ENCODE assay signal across 17 cellular contexts in genomic region chr3:88807471-88808090, GRCh38.
DNase-seq lines count a peak whose midpoint lies in the region; ATAC-seq, FAIRE-seq and TF ChIP-seq lines count a peak whose summit lies in the region.
"Had no signal": no experiment of that assay in that cellular context is flagged by ENCODE, and none has a peak within 500 bp of the region (broad histone marks: within the 10 kb centered on the region; RNA-seq: fewer than 3 reads in every experiment).

No MANE protein-coding gene starts in this region.

- CTCF ChIA-PET in naive thymus-derived CD4-positive, alpha-beta T cell (lab: Charles Lee), result no interaction called here
- CTCF ChIA-PET in activated CD4-positive, alpha-beta memory T cell treated with anti-CD3 and anti-CD28 coated beads for 36 hours (lab: Charles Lee), result no interaction called here

- no peaks in the 10 kb centered on the region for H3K9me3 ChIP-seq in endodermal cell (ENCODE audit: control insufficient read depth, low read length)
- H3K9me3 ChIP-seq in naive thymus-derived CD4-positive, alpha-beta T cell (ENCODE audit: control insufficient read depth in 2 of 3, low read length in 3 of 3), result no peaks in the 10 kb centered on the region
- H3K9me3 ChIP-seq in esophagus muscularis mucosa, result no peaks in the 10 kb centered on the region

- no peak for TF ChIP-seq POLR2A in esophagus muscularis mucosa (IDR thresholded peaks at IDR 0.05; ENCODE audit: low read depth)

- no peaks in the 10 kb centered on the region for H3K9me3 Mint-ChIP-seq in endodermal cell
- peaks cover 0 to 16% (median 4%) of the 10 kb centered on the region in 11 donors for H3K9me3 Mint-ChIP-seq in naive thymus-derived CD4-positive, alpha-beta T cell
- peaks cover 9% of the 10 kb centered on the region for H3K9me3 Mint-ChIP-seq in activated CD4-positive, alpha-beta memory T cell treated with anti-CD3 and anti-CD28 coated beads for 36 hours

- POLR2A ChIA-PET in naive thymus-derived CD4-positive, alpha-beta T cell (lab: Charles Lee), result no interaction called here
- POLR2A ChIA-PET in activated CD4-positive, alpha-beta memory T cell treated with anti-CD3 and anti-CD28 coated beads for 36 hours (lab: Charles Lee), result no interaction called here

- H3K4me1 ChIP-seq in endodermal cell (ENCODE audit: control insufficient read depth, insufficient read depth, low read length) (no peaks in the 10 kb centered on the region), esophagus muscularis mucosa (peaks cover 5 to 17% (median 11%) of the 10 kb centered on the region in 4 donors)
- H3K4me1 ChIP-seq in naive thymus-derived CD4-positive, alpha-beta T cell (ENCODE audit: control insufficient read depth in 2 of 2, insufficient read depth in 2 of 2, low read length in 2 of 2), result no peaks in the 10 kb centered on the region

- H3K9ac ChIP-seq in endodermal cell (ENCODE audit: extremely low read depth, low read length, poor library complexity, severe bottlenecking), result no peak overlapping the region

- no peak for ATAC-seq in naive thymus-derived CD4-positive, alpha-beta T cell

- DNase-seq in AG08395 (ENCODE audit: low spot score) (peak; percentile 58), HTR-8/SVneo (ENCODE audit: insufficient read length, low spot score) (peak; percentile 33), endodermal cell (peak; percentile 47), kidney glomerular epithelial cell (lab: John Stamatoyannopoulos, UW) (peak; percentile 37), G401 (ENCODE audit: low spot score) (no peak), esophagus muscularis mucosa (ENCODE audit: extremely low spot score) (no peak)
- DNase-seq in naive thymus-derived CD4-positive, alpha-beta T cell, result no peak
- no peak for DNase-seq in activated CD4-positive, alpha-beta memory T cell treated with anti-CD3 and anti-CD28 coated beads for 36 hours
- DNase-seq: activated CD8-positive, alpha-beta memory T cell treated with anti-CD3 and anti-CD28 coated beads for 24 hours; activated naive CD4-positive, alpha-beta T cell; DMS79 treated with DMSO at 0.1 percent for 48 hours; head of caudate nucleus; NCI-H1436; SHP77; stimulated activated CD4-positive, alpha-beta T cell treated with anti-CD3 and anti-CD28 coated beads, Interleukin-2, amount 100 ng/mL, for 24 hours had no signal

- in situ Hi-C loops in G401 (cut with HindIII; ENCODE audit: low sequenced_read_pairs), result no loop called here

- no peak for TF ChIP-seq EP300 in esophagus muscularis mucosa (IDR thresholded peaks at IDR 0.05)

- H3K27ac ChIP-seq in endodermal cell (ENCODE audit: low read depth, low read length) (no peak overlapping the region), esophagus muscularis mucosa (replicated peaks in 1 of 4) (no peak overlapping the region)
- H3K27ac ChIP-seq in naive thymus-derived CD4-positive, alpha-beta T cell (ENCODE audit: low read depth, low read length), result no peak overlapping the region
- H3K27ac ChIP-seq: coronary artery had no signal

- no peaks in the 10 kb centered on the region for H3K27me3 Mint-ChIP-seq in endodermal cell (ENCODE audit: insufficient read depth)
- H3K27me3 Mint-ChIP-seq in naive thymus-derived CD4-positive, alpha-beta T cell, result no peaks in the 10 kb centered on the region
- H3K27me3 Mint-ChIP-seq in activated CD4-positive, alpha-beta memory T cell treated with anti-CD3 and anti-CD28 coated beads for 36 hours, result no peaks in the 10 kb centered on the region
- H3K27me3 Mint-ChIP-seq: progenitor cell of endocrine pancreas had no signal

- H3K36me3 ChIP-seq in endodermal cell (ENCODE audit: control insufficient read depth, insufficient read depth, low read length) (no peaks in the 10 kb centered on the region), esophagus muscularis mucosa (no peaks in the 10 kb centered on the region)
- H3K36me3 ChIP-seq in naive thymus-derived CD4-positive, alpha-beta T cell (ENCODE audit: control insufficient read depth in 2 of 3, insufficient read depth in 3 of 3, low read length in 3 of 3), result no peaks in the 10 kb centered on the region

- H3K27me3 ChIP-seq in endodermal cell (ENCODE audit: control insufficient read depth, insufficient read depth, low read length, poor library complexity, severe bottlenecking), result no peaks in the 10 kb centered on the region
- H3K27me3 ChIP-seq in naive thymus-derived CD4-positive, alpha-beta T cell (ENCODE audit: control insufficient read depth in 2 of 2, insufficient read depth in 2 of 2, low read length in 2 of 2), result no peaks in the 10 kb centered on the region
- no peaks in the 10 kb centered on the region for H3K27me3 ChIP-seq in esophagus muscularis mucosa

- WGBS in endodermal cell (ENCODE audit: insufficient coverage in 1 of 2, insufficient read length in 1 of 2), 2 experiments, result 37 to 74% methylated on average over 2 to 3 of the region's 3 CpGs
- WGBS in esophagus muscularis mucosa, result 76% methylated on average over 3 of the region's 3 CpGs

- intact Hi-C loops in naive thymus-derived CD4-positive, alpha-beta T cell (cut with micrococcal nuclease), result no loop called here
- intact Hi-C loops in esophagus muscularis mucosa (cut with DNase I), result no loop called here
- intact Hi-C loops in activated CD4-positive, alpha-beta memory T cell treated with anti-CD3 and anti-CD28 coated beads for 36 hours (cut with micrococcal nuclease), result no loop called here

- TF ChIP-seq CTCF in endodermal cell (conservative IDR thresholded peaks at IDR 0.05) (no peak), esophagus muscularis mucosa (IDR thresholded peaks at IDR 0.05) (no peak)

- H3K4me3 Mint-ChIP-seq in endodermal cell, result no peak overlapping the region
- no peak overlapping the region for H3K4me3 Mint-ChIP-seq in naive thymus-derived CD4-positive, alpha-beta T cell
- H3K4me3 Mint-ChIP-seq in activated CD4-positive, alpha-beta memory T cell treated with anti-CD3 and anti-CD28 coated beads for 36 hours, result no peak overlapping the region

- H3K36me3 Mint-ChIP-seq in endodermal cell (ENCODE audit: low read depth), result no peaks in the 10 kb centered on the region
- no peaks in the 10 kb centered on the region for H3K36me3 Mint-ChIP-seq in naive thymus-derived CD4-positive, alpha-beta T cell
- H3K36me3 Mint-ChIP-seq in activated CD4-positive, alpha-beta memory T cell treated with anti-CD3 and anti-CD28 coated beads for 36 hours, result no peaks in the 10 kb centered on the region

- FAIRE-seq in HTR-8/SVneo (lab: Jason Lieb, UNC), result peak; percentile 46

- no peak overlapping the region for H3K27ac Mint-ChIP-seq in endodermal cell
- no peak overlapping the region for H3K27ac Mint-ChIP-seq in naive thymus-derived CD4-positive, alpha-beta T cell
- H3K27ac Mint-ChIP-seq in activated CD4-positive, alpha-beta memory T cell treated with anti-CD3 and anti-CD28 coated beads for 36 hours, result no peak overlapping the region
- H3K27ac Mint-ChIP-seq: progenitor cell of endocrine pancreas had no signal

- H3K4me3 ChIP-seq in endodermal cell (ENCODE audit: low read length), result no peak overlapping the region
- no peak overlapping the region for H3K4me3 ChIP-seq in naive thymus-derived CD4-positive, alpha-beta T cell (ENCODE audit: low read length)
- H3K4me3 ChIP-seq in esophagus muscularis mucosa, result no peak overlapping the region
- H3K4me3 ChIP-seq: coronary artery had no signal

- H3K4me1 Mint-ChIP-seq in endodermal cell, result peaks cover 11% of the 10 kb centered on the region
- no peaks in the 10 kb centered on the region for H3K4me1 Mint-ChIP-seq in naive thymus-derived CD4-positive, alpha-beta T cell
- no peaks in the 10 kb centered on the region for H3K4me1 Mint-ChIP-seq in activated CD4-positive, alpha-beta memory T cell treated with anti-CD3 and anti-CD28 coated beads for 36 hours (ENCODE audit: low read depth)

Comparison
In these comparisons a context has a peak if more than half of its experiments do, and no peak if none do; other contexts are left out.
1. DNase-seq: peak in AG08395 (single experiment), HTR-8/SVneo (single experiment), endodermal cell (single experiment) and kidney glomerular epithelial cell (single experiment); none in G401 (single experiment), naive thymus-derived CD4-positive, alpha-beta T cell (0 of 9), esophagus muscularis mucosa (single experiment) and activated CD4-positive, alpha-beta memory T cell treated with anti-CD3 and anti-CD28 coated beads for 36 hours (single experiment).